10 cellular contexts compared by ENCODE assay signal in the genomic region with DNA sequence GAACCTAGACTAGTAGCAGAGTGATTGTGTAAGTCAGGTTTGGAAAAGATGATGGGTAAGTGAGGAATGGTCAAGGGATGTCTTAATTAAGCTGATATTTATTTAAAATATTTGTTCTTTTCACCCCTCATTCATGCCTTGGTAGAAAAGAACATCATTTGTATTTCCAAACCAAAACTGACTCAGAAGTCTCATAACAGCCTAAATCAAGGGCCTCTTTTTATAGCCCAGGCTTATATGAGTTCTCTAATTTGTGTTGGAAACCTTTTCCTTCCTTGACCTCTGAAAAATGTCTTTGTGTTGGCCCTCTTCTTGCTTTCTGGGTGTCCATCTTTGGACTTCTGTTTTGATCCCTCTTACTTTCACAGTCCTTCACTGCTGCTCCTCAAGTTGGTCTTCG.
"Had no signal": no experiment of that assay in that cellular context is flagged by ENCODE, and none has a peak within 500 bp of the region (broad histone marks: within the 10 kb centered on the region; RNA-seq: fewer than 3 reads in every experiment).

No MANE protein-coding gene starts in this region.

- DNase-seq: GM23248, GOT3, H7, H9, HCEC 1CT, HFFc6 had no signal

- H3K4me1 ChIP-seq: HAP-1 had no signal

- H2AFZ ChIP-seq: GM23248, GM23338 had no signal

- H3K4me2 ChIP-seq: GM23338 had no signal

- H3K4me3 ChIP-seq: GM23248, GM23338, HAP-1 had no signal

- H3K27ac ChIP-seq: GM23248 had no signal

- ATAC-seq: GM23338, HCT116 had no signal

- H3K9me3 ChIP-seq: HAP-1 had no signal

- FAIRE-seq: H54 had no signal

- H3K4me3 Mint-ChIP-seq: GM23338, H9, HFFc6 had no signal

- H3K36me3 ChIP-seq: HAP-1 had no signal

- H3K9ac ChIP-seq: GM23248 had no signal

- H3K27ac Mint-ChIP-seq: GM23338, H9, HFFc6 had no signal

- H3K4me1 Mint-ChIP-seq: GM23338, H9 had no signal
